Comparison of ENCODE assay signal across 10 cellular contexts in genomic region chr4:54062392-54062791, GRCh38. TPM values are rescaled to one million over a fixed set of nuclear protein-coding genes. Genes with fewer than 3 reads are reported as not detected.
DNase-seq lines count a peak whose midpoint lies in the region; ATAC-seq and TF ChIP-seq lines count a peak whose summit lies in the region.
"Had no signal": no experiment of that assay in that cellular context is flagged by ENCODE, and none has a peak within 500 bp of the region (broad histone marks: within the 10 kb centered on the region; RNA-seq: fewer than 3 reads in every experiment).

No MANE protein-coding gene starts in this region.

- no peak for TF ChIP-seq RAD21 in SK-N-SH (IDR thresholded peaks at IDR 0.05; ENCODE audit: low read length)

- H3K9me3 ChIP-seq in SK-N-SH (no peaks in the 10 kb centered on the region), iPS-20b (ENCODE audit: insufficient read depth, low read depth, low read length) (no peaks in the 10 kb centered on the region)

- intact Hi-C loops in activated T-helper 2 cell treated with anti-CD3 and anti-CD28 coated beads, Interferon-gamma antibody, Interleukin-2, Interleukin-4, amounts not matched to agents 10 μg/mL and 5 μg/mL and 100 μg/mL, durations not matched to agents 14 hours and 24 hours and 36 hours (cut with micrococcal nuclease) = loop anchor here (5.0 kb wide), 5 partner anchors 70 to 1885 kb away; partner anchors contain the start of genes CEP135 and SCFD2

- H2AFZ ChIP-seq in SK-N-SH (ENCODE audit: low read depth) = no peak overlapping the region

- TF ChIP-seq EP300 in SK-N-SH (IDR thresholded peaks at IDR 0.05; ENCODE audit: borderline replicate concordance in 1 of 2, low read depth in 1 of 2, low read length in 1 of 2) = no peak

- peaks cover 70% of the 10 kb centered on the region for H3K79me2 ChIP-seq in SK-N-SH (ENCODE audit: insufficient read depth)

- CTCF ChIA-PET in SK-N-SH (lab: Yijun Ruan, JAX) = interaction anchor here (1.0 to 1.4 kb wide), 3 partner anchors 34 to 172 kb away, joined by 3 read pairs; no protein-coding TSS in a partner anchor

- H3K27ac ChIP-seq in SK-N-SH (ENCODE audit: low read depth in 2 of 2, low read length in 1 of 2) = peak overlapping the region; percentile 93; a peak in 2 of 4 replicates
- H3K27ac ChIP-seq in iPS-20b (ENCODE audit: low read length) = no peak overlapping the region
- H3K27ac ChIP-seq: 22Rv1 had no signal

- H3K27me3 ChIP-seq in SK-N-SH (ENCODE audit: insufficient read depth) (no peaks in the 10 kb centered on the region), iPS-20b (ENCODE audit: insufficient read depth, low read length) (peaks cover 10% of the 10 kb centered on the region; the same call in 1 of the 2 replicates)

- peaks cover 37% of the 10 kb centered on the region for H3F3A ChIP-seq in SK-N-SH (replicated peaks; ENCODE audit: insufficient read depth)

- no peaks in the 10 kb centered on the region for H3K9me2 ChIP-seq in SK-N-SH

- no peak for TF ChIP-seq CTCF in SK-N-SH (IDR thresholded peaks at IDR 0.05)

- ATAC-seq in SK-N-SH treated with all-trans-retinoic acid at 6 μM for 48 hours (no peak), HG03039 (IDR thresholded peaks at IDR 0.05; ENCODE audit: unreplicated experiment) (no peak), GM19463 (IDR thresholded peaks at IDR 0.05; ENCODE audit: unreplicated experiment) (no peak)
- no peak for ATAC-seq in stimulated activated naive CD8-positive, alpha-beta T cell treated with anti-CD3 and anti-CD28 coated beads, Interleukin-15, amount 100 ng/mL, for 72 hours

- peaks cover 16 to 33% of the 10 kb centered on the region in 2 experiments for H3K36me3 ChIP-seq in SK-N-SH (replicated peaks in 1 of 2; ENCODE audit: control insufficient read depth in 1 of 2, insufficient read depth in 2 of 2, low read length in 1 of 2)
- no peaks in the 10 kb centered on the region for H3K36me3 ChIP-seq in iPS-20b (ENCODE audit: insufficient read depth, low read depth, low read length)

- POLR2A ChIA-PET in SK-N-SH (lab: Yijun Ruan, JAX) = no interaction called here

- H3K4me3 ChIP-seq in SK-N-SH (ENCODE audit: low read depth in 2 of 2, low read length in 1 of 2) (peak overlapping the region; percentile 95 to 97), iPS-20b (ENCODE audit: low read length) (peak overlapping the region; percentile 93)

- peak overlapping the region; percentile 92 for H3K4me3 Mint-ChIP-seq in activated T-helper 2 cell treated with anti-CD3 and anti-CD28 coated beads, Interferon-gamma antibody, Interleukin-2, Interleukin-4, amounts not matched to agents 10 μg/mL and 5 μg/mL and 100 μg/mL, durations not matched to agents 14 hours and 24 hours and 36 hours (ENCODE audit: low read depth)
- peak overlapping the region; percentile 88 to 94 for H3K4me3 Mint-ChIP-seq in stimulated activated naive CD8-positive, alpha-beta T cell treated with anti-CD3 and anti-CD28 coated beads, Interleukin-15, amount 100 ng/mL, for 72 hours

- DNase-seq in SK-N-SH (no peak), NCI-H524 (lab: John Stamatoyannopoulos, UW) (no peak)
- no peak for DNase-seq in activated T-helper 2 cell treated with anti-CD3 and anti-CD28 coated beads, Interferon-gamma antibody, Interleukin-2, Interleukin-4, amounts not matched to agents 10 μg/mL and 5 μg/mL and 100 μg/mL, durations not matched to agents 14 hours and 24 hours and 36 hours (ENCODE audit: low spot score)
- no peak for DNase-seq in stimulated activated naive CD8-positive, alpha-beta T cell treated with anti-CD3 and anti-CD28 coated beads, Interleukin-15, amount 100 ng/mL, for 72 hours

- H3K4me1 Mint-ChIP-seq in activated T-helper 2 cell treated with anti-CD3 and anti-CD28 coated beads, Interferon-gamma antibody, Interleukin-2, Interleukin-4, amounts not matched to agents 10 μg/mL and 5 μg/mL and 100 μg/mL, durations not matched to agents 14 hours and 24 hours and 36 hours (ENCODE audit: low read depth) = peaks cover 57% of the 10 kb centered on the region
- H3K4me1 Mint-ChIP-seq in stimulated activated naive CD8-positive, alpha-beta T cell treated with anti-CD3 and anti-CD28 coated beads, Interleukin-15, amount 100 ng/mL, for 72 hours = peaks cover 64% of the 10 kb centered on the region

- H3K9ac ChIP-seq in SK-N-SH (peak overlapping the region; percentile 99), iPS-20b (ENCODE audit: low read depth, low read length) (peak overlapping the region; percentile 38; the same call in 1 of the 2 replicates)

- peaks cover 49% of the 10 kb centered on the region for H4K20me1 ChIP-seq in SK-N-SH (ENCODE audit: insufficient read depth)

- no peaks in the 10 kb centered on the region for H3K9me3 Mint-ChIP-seq in activated T-helper 2 cell treated with anti-CD3 and anti-CD28 coated beads, Interferon-gamma antibody, Interleukin-2, Interleukin-4, amounts not matched to agents 10 μg/mL and 5 μg/mL and 100 μg/mL, durations not matched to agents 14 hours and 24 hours and 36 hours
- peaks cover 0 to under 1% of the 10 kb centered on the region in 2 donors for H3K9me3 Mint-ChIP-seq in stimulated activated naive CD8-positive, alpha-beta T cell treated with anti-CD3 and anti-CD28 coated beads, Interleukin-15, amount 100 ng/mL, for 72 hours

- H3K27me3 Mint-ChIP-seq in activated T-helper 2 cell treated with anti-CD3 and anti-CD28 coated beads, Interferon-gamma antibody, Interleukin-2, Interleukin-4, amounts not matched to agents 10 μg/mL and 5 μg/mL and 100 μg/mL, durations not matched to agents 14 hours and 24 hours and 36 hours (ENCODE audit: low read depth) = peaks cover under 1% of the 10 kb centered on the region
- H3K27me3 Mint-ChIP-seq in stimulated activated naive CD8-positive, alpha-beta T cell treated with anti-CD3 and anti-CD28 coated beads, Interleukin-15, amount 100 ng/mL, for 72 hours = no peaks in the 10 kb centered on the region

- peak overlapping the region; percentile 93 for H3K4me2 ChIP-seq in SK-N-SH

- WGBS in SK-N-SH (ENCODE audit: low lambda C conversion rate) = 80% methylated on average over 3 of the region's 3 CpGs

- H3K4me1 ChIP-seq in SK-N-SH (ENCODE audit: control insufficient read depth in 1 of 2, insufficient read depth in 2 of 2, low read depth in 1 of 2, low read length in 1 of 2) (peaks cover 22 to 24% of the 10 kb centered on the region in 2 experiments), iPS-20b (ENCODE audit: insufficient read depth, low read length) (peaks cover 22% of the 10 kb centered on the region; the same call in 1 of the 2 replicates)

- peaks cover 23% of the 10 kb centered on the region for H3K36me3 Mint-ChIP-seq in activated T-helper 2 cell treated with anti-CD3 and anti-CD28 coated beads, Interferon-gamma antibody, Interleukin-2, Interleukin-4, amounts not matched to agents 10 μg/mL and 5 μg/mL and 100 μg/mL, durations not matched to agents 14 hours and 24 hours and 36 hours (ENCODE audit: low read depth)

- H3K27ac Mint-ChIP-seq in activated T-helper 2 cell treated with anti-CD3 and anti-CD28 coated beads, Interferon-gamma antibody, Interleukin-2, Interleukin-4, amounts not matched to agents 10 μg/mL and 5 μg/mL and 100 μg/mL, durations not matched to agents 14 hours and 24 hours and 36 hours = no peak overlapping the region
- peak overlapping the region in 1 of 2 donors; percentile 67 for H3K27ac Mint-ChIP-seq in stimulated activated naive CD8-positive, alpha-beta T cell treated with anti-CD3 and anti-CD28 coated beads, Interleukin-15, amount 100 ng/mL, for 72 hours

TF ChIP-seq in SK-N-SH treated with all-trans-retinoic acid at 6 μM for 48 hours, 23 proteins besides CTCF, POLR2A, EP300 and RAD21 (continues in another document):
- TF ChIP-seq ARNTL (CRISPR knock-in tag; IDR thresholded peaks at IDR 0.05; ENCODE audit: borderline replicate concordance, low read depth) (no peak), ZNF8 (CRISPR knock-in tag; IDR thresholded peaks at IDR 0.05) (no peak), SNAI2 (CRISPR knock-in tag; IDR thresholded peaks at IDR 0.05) (no peak), ESRRG (CRISPR knock-in tag; IDR thresholded peaks at IDR 0.05) (no peak), ZC3H10 (CRISPR knock-in tag; IDR thresholded peaks at IDR 0.05) (no peak), RARB (CRISPR knock-in tag; IDR thresholded peaks at IDR 0.05) (no peak)
- TF ChIP-seq, protein P1, sequence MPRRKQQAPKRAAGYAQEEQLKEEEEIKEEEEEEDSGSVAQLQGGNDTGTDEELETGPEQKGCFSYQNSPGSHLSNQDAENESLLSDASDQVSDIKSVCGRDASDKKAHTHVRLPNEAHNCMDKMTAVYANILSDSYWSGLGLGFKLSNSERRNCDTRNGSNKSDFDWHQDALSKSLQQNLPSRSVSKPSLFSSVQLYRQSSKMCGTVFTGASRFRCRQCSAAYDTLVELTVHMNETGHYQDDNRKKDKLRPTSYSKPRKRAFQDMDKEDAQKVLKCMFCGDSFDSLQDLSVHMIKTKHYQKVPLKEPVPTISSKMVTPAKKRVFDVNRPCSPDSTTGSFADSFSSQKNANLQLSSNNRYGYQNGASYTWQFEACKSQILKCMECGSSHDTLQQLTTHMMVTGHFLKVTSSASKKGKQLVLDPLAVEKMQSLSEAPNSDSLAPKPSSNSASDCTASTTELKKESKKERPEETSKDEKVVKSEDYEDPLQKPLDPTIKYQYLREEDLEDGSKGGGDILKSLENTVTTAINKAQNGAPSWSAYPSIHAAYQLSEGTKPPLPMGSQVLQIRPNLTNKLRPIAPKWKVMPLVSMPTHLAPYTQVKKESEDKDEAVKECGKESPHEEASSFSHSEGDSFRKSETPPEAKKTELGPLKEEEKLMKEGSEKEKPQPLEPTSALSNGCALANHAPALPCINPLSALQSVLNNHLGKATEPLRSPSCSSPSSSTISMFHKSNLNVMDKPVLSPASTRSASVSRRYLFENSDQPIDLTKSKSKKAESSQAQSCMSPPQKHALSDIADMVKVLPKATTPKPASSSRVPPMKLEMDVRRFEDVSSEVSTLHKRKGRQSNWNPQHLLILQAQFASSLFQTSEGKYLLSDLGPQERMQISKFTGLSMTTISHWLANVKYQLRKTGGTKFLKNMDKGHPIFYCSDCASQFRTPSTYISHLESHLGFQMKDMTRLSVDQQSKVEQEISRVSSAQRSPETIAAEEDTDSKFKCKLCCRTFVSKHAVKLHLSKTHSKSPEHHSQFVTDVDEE (CRISPR knock-in tag; IDR thresholded peaks at IDR 0.05) = no peak

RNA-seq across cellular contexts. Expression of gene CHIC2, which starts 2.0 kb away (rescaled TPM):
- 24.1 and 26.8 TPM in 2 replicates for polyA plus RNA-seq in SK-N-SH (2012; rRNA removed)
- 26.7 and 33.2 TPM in 2 replicates for polyA plus RNA-seq in SK-N-SH (2012; cell fraction: cytosol; rRNA removed)
- polyA plus RNA-seq in SK-N-SH (2012; cell fraction: nucleus; rRNA removed) = 14.1 and 14.5 TPM in 2 replicates
- total RNA-seq in activated T-helper 2 cell treated with anti-CD3 and anti-CD28 coated beads, Interferon-gamma antibody, Interleukin-2, Interleukin-4, amounts not matched to agents 10 μg/mL and 5 μg/mL and 100 μg/mL, durations not matched to agents 14 hours and 24 hours and 36 hours = 18.8 and 22.5 TPM in 2 replicates

RNA-seq across cellular contexts. Expression of gene GSX2, which starts 37.6 kb away (rescaled TPM):
- polyA plus RNA-seq in SK-N-SH (2012; rRNA removed) = 0.02 and 0.41 TPM in 2 replicates
- 0.21 TPM in 1 of 2 replicates, not detected in the other for polyA plus RNA-seq in SK-N-SH (2012; cell fraction: cytosol; rRNA removed)
- polyA plus RNA-seq in SK-N-SH (2012; cell fraction: nucleus; rRNA removed) = 0.06 TPM in 1 of 2 replicates, not detected in the other
- total RNA-seq in activated T-helper 2 cell treated with anti-CD3 and anti-CD28 coated beads, Interferon-gamma antibody, Interleukin-2, Interleukin-4, amounts not matched to agents 10 μg/mL and 5 μg/mL and 100 μg/mL, durations not matched to agents 14 hours and 24 hours and 36 hours = not detected in 2 replicates
- total RNA-seq: kidney epithelial cell had no signal
